Comparison of ENCODE assay signal across 20 cellular contexts in the genomic region with DNA sequence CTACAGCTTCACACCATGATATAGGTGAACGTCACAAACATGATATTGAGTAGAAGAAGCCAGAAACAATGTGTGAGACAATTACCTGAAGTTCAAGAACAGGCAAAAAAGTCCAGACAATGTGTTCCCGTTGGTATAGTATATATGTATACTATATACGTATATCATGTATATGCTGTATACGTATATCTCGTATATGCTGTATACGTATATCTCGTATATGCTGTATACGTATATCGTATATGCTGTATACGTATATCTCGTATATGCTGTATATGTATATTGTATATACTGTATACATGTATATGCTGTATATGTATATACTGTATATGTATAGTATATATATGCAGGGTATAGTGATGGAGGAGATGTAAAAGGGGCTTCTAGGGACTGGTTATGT. TPM values are rescaled to one million over a fixed set of nuclear protein-coding genes. Genes with fewer than 3 reads are reported as not detected.
DNase-seq lines count a peak whose midpoint lies in the region; ATAC-seq, FAIRE-seq and TF ChIP-seq lines count a peak whose summit lies in the region.
"Had no signal": no experiment of that assay in that cellular context is flagged by ENCODE, and none has a peak within 500 bp of the region (broad histone marks: within the 10 kb centered on the region; RNA-seq: fewer than 3 reads in every experiment).

No MANE protein-coding gene starts in this region.

- TF ChIP-seq CTCF in foreskin keratinocyte (conservative IDR thresholded peaks at IDR 0.05): no peak

- DNase-seq in activated T-cell treated with anti-CD3 and anti-CD28 coated beads, Interleukin-2, amount 50 U/mL, for 24 hours: no peak
- no peak for DNase-seq in activated T-cell treated with anti-CD3 and anti-CD28 coated beads, Interleukin-2, amount 50 U/mL, for 48 hours
- no peak for DNase-seq in CD8-positive, alpha-beta memory T cell
- DNase-seq in G401 (ENCODE audit: low spot score) (no peak), foreskin keratinocyte (no peak)
- DNase-seq: 8988T; ACHN; BE2C; C1 segment of cervical spinal cord; CD4-positive, CD25-positive, alpha-beta regulatory T cell; DMS153; DMS79; GF-D8 had no signal

- no peaks in the 10 kb centered on the region for H3K27me3 Mint-ChIP-seq in activated T-cell treated with anti-CD3 and anti-CD28 coated beads, Interleukin-2, amount 50 U/mL, for 24 hours
- H3K27me3 Mint-ChIP-seq in CD8-positive, alpha-beta memory T cell: peaks cover 0 to 4% of the 10 kb centered on the region in 2 donors
- H3K27me3 Mint-ChIP-seq: CD4-positive, CD25-positive, alpha-beta regulatory T cell had no signal

- POLR2A ChIA-PET in CD8-positive, alpha-beta memory T cell (lab: Charles Lee): no interaction called here

- H3K4me3 ChIP-seq in CD8-positive, alpha-beta memory T cell (ENCODE audit: low read length): no peak overlapping the region
- H3K4me3 ChIP-seq: HAP-1 had no signal

- H3K9me3 ChIP-seq in CD8-positive, alpha-beta memory T cell (ENCODE audit: low read length): no peaks in the 10 kb centered on the region
- H3K9me3 ChIP-seq: BE2C, HAP-1 had no signal

- no peak for ATAC-seq in HG03469 (IDR thresholded peaks at IDR 0.05; ENCODE audit: unreplicated experiment)
- no peak for ATAC-seq in foreskin keratinocyte

- H3K9me3 Mint-ChIP-seq in activated T-cell treated with anti-CD3 and anti-CD28 coated beads, Interleukin-2, amount 50 U/mL, for 24 hours: no peaks in the 10 kb centered on the region
- H3K9me3 Mint-ChIP-seq in CD8-positive, alpha-beta memory T cell: no peaks in the 10 kb centered on the region
- H3K9me3 Mint-ChIP-seq: CD4-positive, CD25-positive, alpha-beta regulatory T cell had no signal

- peaks cover 95% of the 10 kb centered on the region for H3K36me3 Mint-ChIP-seq in activated T-cell treated with anti-CD3 and anti-CD28 coated beads, Interleukin-2, amount 50 U/mL, for 24 hours (ENCODE audit: low read depth)
- H3K36me3 Mint-ChIP-seq in CD8-positive, alpha-beta memory T cell: peaks cover 0 to 91% (median 26%) of the 10 kb centered on the region in 3 donors

- peaks cover 85% of the 10 kb centered on the region for H3K4me1 Mint-ChIP-seq in activated T-cell treated with anti-CD3 and anti-CD28 coated beads, Interleukin-2, amount 50 U/mL, for 24 hours (ENCODE audit: low read depth)
- H3K4me1 Mint-ChIP-seq in CD8-positive, alpha-beta memory T cell: peaks cover 42 to 61% (median 54%) of the 10 kb centered on the region in 3 donors

- H3K4me1 ChIP-seq in CD8-positive, alpha-beta memory T cell (ENCODE audit: insufficient read depth, low read length): peaks cover 33% of the 10 kb centered on the region
- H3K4me1 ChIP-seq in foreskin keratinocyte: peaks cover 13% of the 10 kb centered on the region
- H3K4me1 ChIP-seq: BE2C, HAP-1 had no signal

- FAIRE-seq in colon (lab: Jason Lieb, UNC): peak; percentile 10
- FAIRE-seq: GM19239, H1 had no signal

- peaks cover 42% of the 10 kb centered on the region for H3K36me3 ChIP-seq in CD8-positive, alpha-beta memory T cell (ENCODE audit: insufficient read depth, low read length)

- no peak overlapping the region for H3K4me3 Mint-ChIP-seq in activated T-cell treated with anti-CD3 and anti-CD28 coated beads, Interleukin-2, amount 50 U/mL, for 24 hours
- no peak overlapping the region for H3K4me3 Mint-ChIP-seq in CD8-positive, alpha-beta memory T cell
- H3K4me3 Mint-ChIP-seq: CD4-positive, CD25-positive, alpha-beta regulatory T cell had no signal

- CTCF ChIA-PET in CD8-positive, alpha-beta memory T cell (lab: Charles Lee): no interaction called here

- no peak overlapping the region for H3K27ac ChIP-seq in CD8-positive, alpha-beta memory T cell (ENCODE audit: low read depth, low read length)
- no peak overlapping the region for H3K27ac ChIP-seq in foreskin keratinocyte
- H3K27ac ChIP-seq: HL-60 had no signal

- no peaks in the 10 kb centered on the region for H3K27me3 ChIP-seq in CD8-positive, alpha-beta memory T cell (ENCODE audit: insufficient read depth, low read length, poor library complexity, severe bottlenecking)
- no peaks in the 10 kb centered on the region for H3K27me3 ChIP-seq in foreskin keratinocyte
- H3K27me3 ChIP-seq: BE2C had no signal

- peak overlapping the region; percentile 48 for H3K27ac Mint-ChIP-seq in activated T-cell treated with anti-CD3 and anti-CD28 coated beads, Interleukin-2, amount 50 U/mL, for 24 hours
- H3K27ac Mint-ChIP-seq in CD8-positive, alpha-beta memory T cell: peak overlapping the region in 5 of 8 donors; percentile 85 to 97 (median 91)

- in situ Hi-C loops in G401 (cut with HindIII; ENCODE audit: low sequenced_read_pairs): no loop called here

RNA-seq across cellular contexts. Expression of a gene that starts 10.8 kb away (rescaled TPM):
- 10 to 100 TPM; 26.6 to 27.8 TPM for total RNA-seq in CD8-positive, alpha-beta memory T cell
- polyA plus RNA-seq in CD8-positive, alpha-beta memory T cell: 13.0 TPM
- 7.6 and 10.6 TPM in 2 replicates for total RNA-seq in G401 (2014; rRNA removed; shearing (Covaris generic))
- total RNA-seq in foreskin keratinocyte: 12.9 and 14.2 TPM in 2 replicates
- 4.6 and 5.5 TPM in 2 replicates for polyA plus RNA-seq in foreskin keratinocyte

RNA-seq across cellular contexts. Expression of a gene that starts 29.4 kb away (rescaled TPM):
- under 1 TPM; 0.55 to 0.70 TPM for total RNA-seq in CD8-positive, alpha-beta memory T cell
- polyA plus RNA-seq in CD8-positive, alpha-beta memory T cell: 1.5 TPM
- 0.12 TPM in 1 of 2 replicates, not detected in the other for total RNA-seq in G401 (2014; rRNA removed; shearing (Covaris generic))
- total RNA-seq in foreskin keratinocyte: 0.25 TPM in 1 of 2 replicates, not detected in the other
- polyA plus RNA-seq in foreskin keratinocyte: 0.19 TPM in 2 replicates
- total RNA-seq: H1, HT1080 had no signal

RNA-seq across cellular contexts. Expression of a gene that starts 52.3 kb away (rescaled TPM):
- not detected for total RNA-seq in CD8-positive, alpha-beta memory T cell
- polyA plus RNA-seq in CD8-positive, alpha-beta memory T cell: 0.16 TPM
- not detected in 2 replicates for total RNA-seq in G401 (2014; rRNA removed; shearing (Covaris generic))
- total RNA-seq in foreskin keratinocyte: 1.1 and 1.9 TPM in 2 replicates
- 0.41 and 0.91 TPM in 2 replicates for polyA plus RNA-seq in foreskin keratinocyte
- total RNA-seq: CD4-positive, CD25-positive, alpha-beta regulatory T cell; H1 had no signal
